Comparison of ENCODE assay signal across 30 cellular contexts in the genomic region with DNA sequence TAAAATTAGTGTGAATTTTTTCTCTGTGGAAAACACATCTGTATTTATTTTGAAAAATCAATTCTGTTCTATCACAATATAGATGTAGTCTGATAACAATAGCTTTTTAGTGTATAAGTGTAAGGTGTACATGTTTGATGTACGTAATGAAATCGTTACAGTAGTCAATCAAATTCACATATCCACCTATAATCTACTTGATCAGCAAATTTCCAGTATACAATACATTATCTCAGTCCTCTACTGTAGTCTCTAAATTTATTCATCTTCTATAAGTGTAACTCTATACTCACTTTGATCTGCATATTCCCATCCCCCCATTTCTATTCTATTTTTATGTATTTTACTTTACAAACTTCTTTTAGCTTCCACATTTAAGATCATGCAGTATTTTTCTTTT.
"Had no signal": no experiment of that assay in that cellular context is flagged by ENCODE, and none has a peak within 500 bp of the region (broad histone marks: within the 10 kb centered on the region; RNA-seq: fewer than 3 reads in every experiment).

No MANE protein-coding gene starts in this region.

- H3K9me3 Mint-ChIP-seq: naive thymus-derived CD8-positive, alpha-beta T cell; nephron; neural crest cell; stimulated activated naive CD8-positive, alpha-beta T cell treated with anti-CD3 and anti-CD28 coated beads, Interleukin-15, amount 100 ng/mL, for 72 hours had no signal

- H3K27me3 Mint-ChIP-seq: stimulated activated memory B cell treated with anti-CD40 and anti-IgM and Interleukin-4, amounts not matched to agents 10 μg/mL and 1 μg/mL and 100 μg/mL, for 72 hours; stimulated activated naive CD8-positive, alpha-beta T cell treated with anti-CD3 and anti-CD28 coated beads, Interleukin-15, amount 100 ng/mL, for 72 hours had no signal

- H3K9me3 ChIP-seq: left lung, lower lobe of right lung, pancreas, prostate gland, sigmoid colon, tibial nerve, upper lobe of left lung, vagina had no signal

- ATAC-seq: left colon; left lung; lower lobe of right lung; naive thymus-derived CD8-positive, alpha-beta T cell; pancreas; right cardiac atrium; stimulated activated memory B cell treated with anti-CD40 and anti-IgM and Interleukin-4, amounts not matched to agents 10 μg/mL and 1 μg/mL and 100 μg/mL, for 72 hours; stimulated activated naive CD8-positive, alpha-beta T cell treated with anti-CD3 and anti-CD28 coated beads, Interleukin-15, amount 100 ng/mL, for 72 hours had no signal

- H3K27me3 ChIP-seq: hepatocyte, left lung, pancreas, sigmoid colon, tibial nerve, upper lobe of left lung, vagina had no signal

- DNase-seq: islet precursor cell; kidney glomerular epithelial cell; left colon; left lung; lower lobe of right lung; mammary epithelial cell; mesenchymal stem cell; naive thymus-derived CD8-positive, alpha-beta T cell; nucleus accumbens; pancreas; posterior cingulate gyrus; retina; right cardiac atrium; sigmoid colon; stimulated activated CD4-positive, alpha-beta T cell treated with anti-CD3 and anti-CD28 coated beads, Interleukin-1b, Interleukin-23, amount 100 ng/mL, for 48 hours; stimulated activated CD4-positive, alpha-beta T cell treated with anti-CD3 and anti-CD28 coated beads, Interleukin-2, amount 100 ng/mL, for 48 hours; stimulated activated CD4-positive, alpha-beta T cell treated with anti-CD3 and anti-CD28 coated beads, Interleukin-4, amount 100 ng/mL, for 4 hours; stimulated activated CD8-positive, alpha-beta memory T cell treated with anti-CD3 and anti-CD28 coated beads, Interleukin-4, amount 100 ng/mL, for 48 hours; stimulated activated naive CD4-positive, alpha-beta T cell treated with Interleukin-2 at 50 U/mL for 16 hours; stimulated activated naive CD8-positive, alpha-beta T cell treated with anti-CD3 and anti-CD28 coated beads, Interleukin-15, amount 100 ng/mL, for 72 hours; substantia nigra; upper lobe of left lung had no signal

- H2AFZ ChIP-seq: hepatocyte had no signal

- H3K4me1 ChIP-seq: left lung, lower lobe of right lung, prostate gland had no signal

- H3K4me2 ChIP-seq: hepatocyte, smooth muscle cell had no signal

- H3K36me3 Mint-ChIP-seq: naive thymus-derived CD8-positive, alpha-beta T cell; stimulated activated memory B cell treated with anti-CD40 and anti-IgM and Interleukin-4, amounts not matched to agents 10 μg/mL and 1 μg/mL and 100 μg/mL, for 72 hours had no signal

- H3K4me3 Mint-ChIP-seq: naive thymus-derived CD8-positive, alpha-beta T cell; nephron; neural crest cell; stimulated activated memory B cell treated with anti-CD40 and anti-IgM and Interleukin-4, amounts not matched to agents 10 μg/mL and 1 μg/mL and 100 μg/mL, for 72 hours; stimulated activated naive CD8-positive, alpha-beta T cell treated with anti-CD3 and anti-CD28 coated beads, Interleukin-15, amount 100 ng/mL, for 72 hours had no signal

- H3K4me3 ChIP-seq: hepatocyte, left lung, lower lobe of right lung, pancreas, prostate gland, sigmoid colon, smooth muscle cell, tibial nerve, upper lobe of left lung, vagina had no signal

- H3K4me1 Mint-ChIP-seq: naive thymus-derived CD8-positive, alpha-beta T cell; stimulated activated memory B cell treated with anti-CD40 and anti-IgM and Interleukin-4, amounts not matched to agents 10 μg/mL and 1 μg/mL and 100 μg/mL, for 72 hours; stimulated activated naive CD8-positive, alpha-beta T cell treated with anti-CD3 and anti-CD28 coated beads, Interleukin-15, amount 100 ng/mL, for 72 hours had no signal

- H3K27ac ChIP-seq: hepatocyte, left lung, lower lobe of right lung, pancreas, prostate gland, sigmoid colon, tibial nerve, upper lobe of left lung, vagina had no signal

- H3K36me3 ChIP-seq: left lung, lower lobe of right lung, pancreas, prostate gland, tibial nerve, upper lobe of left lung, vagina had no signal

- H3K27ac Mint-ChIP-seq: naive thymus-derived CD8-positive, alpha-beta T cell; nephron; stimulated activated memory B cell treated with anti-CD40 and anti-IgM and Interleukin-4, amounts not matched to agents 10 μg/mL and 1 μg/mL and 100 μg/mL, for 72 hours had no signal

- FAIRE-seq: pancreas had no signal
